ENCODE assay signal across 16 cellular contexts in the genomic region with DNA sequence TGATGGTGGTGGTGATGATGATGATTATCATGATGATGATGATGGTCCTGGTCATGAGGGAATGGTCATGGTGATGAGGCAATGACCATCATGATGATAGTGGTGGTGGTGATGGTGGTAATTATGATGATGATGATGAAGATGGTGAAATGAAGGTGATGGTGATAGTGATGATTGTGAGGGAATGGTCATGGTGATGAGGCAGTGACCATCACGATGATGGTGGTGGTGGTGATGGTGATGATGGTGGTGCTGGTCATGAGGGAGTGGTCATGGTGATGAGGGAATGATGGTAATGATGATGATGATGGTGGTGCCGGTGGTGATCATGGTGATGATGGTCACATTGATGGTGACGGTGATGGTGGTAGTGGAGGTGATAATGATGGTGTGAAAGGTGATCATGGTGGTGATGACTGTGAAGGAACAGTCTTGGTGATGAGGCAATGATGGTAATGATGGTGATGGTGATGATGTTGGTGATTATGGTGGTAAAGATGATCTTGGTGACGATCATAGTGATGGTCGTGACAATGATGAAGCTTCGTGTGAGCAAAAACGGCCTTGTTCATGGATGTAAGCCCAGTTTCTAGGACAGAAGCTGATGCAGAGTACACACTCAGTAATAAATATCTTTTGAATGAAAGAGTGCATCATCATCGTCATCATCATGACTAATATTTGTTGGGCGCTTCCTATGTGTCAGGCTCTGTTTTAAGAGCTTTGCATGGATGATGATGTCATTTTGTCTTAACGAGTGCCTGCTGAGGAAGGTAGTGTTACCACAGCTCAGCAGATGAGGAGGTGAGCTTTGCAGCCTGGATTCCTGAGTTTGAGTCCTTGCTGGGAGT. TPM values are rescaled to one million over a fixed set of nuclear protein-coding genes. Genes with fewer than 3 reads are reported as not detected.
DNase-seq lines count a peak whose midpoint lies in the region; ATAC-seq, FAIRE-seq and TF ChIP-seq lines count a peak whose summit lies in the region.
"Had no signal": no experiment of that assay in that cellular context is flagged by ENCODE, and none has a peak within 500 bp of the region (broad histone marks: within the 10 kb centered on the region; RNA-seq: fewer than 3 reads in every experiment).

No MANE protein-coding gene starts in this region.

- intact Hi-C loops in A673 (cut with micrococcal nuclease; ENCODE audit: unreplicated experiment) = no loop called here

- POLR2A ChIA-PET in A673 (lab: Charles Lee; ENCODE audit: low non-redundant PET) = no interaction called here

- H3K36me3 ChIP-seq in A673 (ENCODE audit: insufficient read depth, low read length, poor library complexity, severe bottlenecking) = no peaks in the 10 kb centered on the region
- H3K36me3 ChIP-seq: ovary had no signal

- H3K4me1 ChIP-seq in A673 (ENCODE audit: insufficient read depth, low read length, poor library complexity, severe bottlenecking) = no peaks in the 10 kb centered on the region

- no TSS peak for BruUV-seq in A673 (replicated peaks; lab: Mats Ljungman, UMichigan)

- peak; percentile 66 for FAIRE-seq in GM12892 (lab: Jason Lieb, UNC)

- ATAC-seq in GM19452 (IDR thresholded peaks at IDR 0.05; ENCODE audit: unreplicated experiment) = no peak

- H3K27me3 ChIP-seq in A673 (replicated peaks; ENCODE audit: insufficient read depth, low read depth, low read length, poor library complexity) = no peaks in the 10 kb centered on the region
- H3K27me3 ChIP-seq: ovary had no signal

- no peaks in the 10 kb centered on the region for H3K9me3 Mint-ChIP-seq in nephron progenitor cell
- H3K9me3 Mint-ChIP-seq: CD4-positive, alpha-beta T cell had no signal

- peaks cover 25% of the 10 kb centered on the region for H3K27me3 Mint-ChIP-seq in nephron progenitor cell (ENCODE audit: low read depth, poor library complexity)
- H3K27me3 Mint-ChIP-seq: CD4-positive, alpha-beta T cell had no signal

- DNase-seq in A673 (ENCODE audit: low spot score) (peak; percentile 27), GM12892 (ENCODE audit: insufficient read length) (no peak), RKO (ENCODE audit: low spot score) (peak; percentile 96), fibroblast of mammary gland (ENCODE audit: low read depth) (peak; percentile 97), nephron progenitor cell (no peak), SW 1271 (lab: John Stamatoyannopoulos, UW) (no peak), C1 segment of cervical spinal cord (lab: John Stamatoyannopoulos, UW) (no peak)
- DNase-seq: activated T-cell treated with anti-CD3 and anti-CD28 coated beads, Interleukin-2, amount 50 U/mL, for 48 hours; CD4-positive, alpha-beta T cell; central memory CD4-positive, alpha-beta T cell; NCI-H1436 treated with DMSO at 0.1 percent for 48 hours; ovary had no signal

- H3K4me3 Mint-ChIP-seq in nephron progenitor cell = no peak overlapping the region
- H3K4me3 Mint-ChIP-seq: CD4-positive, alpha-beta T cell had no signal

- peaks cover 23% of the 10 kb centered on the region for H3K4me1 Mint-ChIP-seq in nephron progenitor cell

- no peaks in the 10 kb centered on the region for H3K9me3 ChIP-seq in A673 (ENCODE audit: low read depth, low read length, poor library complexity, severe bottlenecking)
- H3K9me3 ChIP-seq: ovary had no signal

- no peak for TF ChIP-seq POLR2A in GM12892 (IDR thresholded peaks at IDR 0.05; ENCODE audit: low read depth, low read length)

- TF ChIP-seq CTCF in A673 (conservative IDR thresholded peaks at IDR 0.05; ENCODE audit: low read depth, low read length) (no peak), fibroblast of mammary gland (conservative IDR thresholded peaks at IDR 0.05; ENCODE audit: control insufficient read depth, insufficient read depth, low read depth, low read length) (no peak), nephron progenitor cell (IDR thresholded peaks at IDR 0.05) (no peak)

- no peak overlapping the region for H3K27ac ChIP-seq in A673 (ENCODE audit: low read depth, low read length, poor library complexity, severe bottlenecking)
- H3K27ac ChIP-seq: HL-60, ovary had no signal

- H3K4me3 ChIP-seq in A673 (ENCODE audit: low read depth, low read length, poor library complexity, severe bottlenecking) (no peak overlapping the region), fibroblast of mammary gland (ENCODE audit: control insufficient read depth, low read depth, low read length) (no peak overlapping the region)
- H3K4me3 ChIP-seq: lung, ovary had no signal

- CTCF ChIA-PET in A673 (lab: Charles Lee) = interaction anchor here (0.6 kb wide), 1 partner anchor 839 kb away, joined by 3 read pairs; no protein-coding TSS in a partner anchor

- no peak overlapping the region for H3K27ac Mint-ChIP-seq in nephron progenitor cell
- H3K27ac Mint-ChIP-seq: CD4-positive, alpha-beta T cell had no signal

- H3K36me3 Mint-ChIP-seq in nephron progenitor cell (ENCODE audit: low read depth) = peaks cover 4% of the 10 kb centered on the region

RNA-seq across cellular contexts. Expression of gene SBK2, which starts 17.2 kb away (rescaled TPM):
- total RNA-seq in A673 (2021) = not detected in 2 replicates
- not detected for polyA plus RNA-seq in GM12892 (2012; ENCODE audit: missing spikeins)
- total RNA-seq: CD4-positive, alpha-beta T cell; temporal lobe had no signal
- polyA plus RNA-seq: lung, ovary had no signal

RNA-seq across cellular contexts. Expression of gene SBK3, which starts 25.7 kb away (rescaled TPM):
- total RNA-seq in A673 (2021) = not detected in 2 replicates
- polyA plus RNA-seq in GM12892 (2012; ENCODE audit: missing spikeins) = not detected
- total RNA-seq: CD4-positive, alpha-beta T cell; temporal lobe had no signal
- polyA plus RNA-seq: ovary had no signal

RNA-seq across cellular contexts. Expression of gene SSC5D, which starts 31.4 kb away (rescaled TPM):
- 1.4 and 2.2 TPM in 2 replicates for total RNA-seq in A673 (2021)
- polyA plus RNA-seq in GM12892 (2012; ENCODE audit: missing spikeins) = 0.08 TPM

RNA-seq across cellular contexts. Expression of gene NAT14, which starts 34.7 kb away (rescaled TPM):
- total RNA-seq in A673 (2021) = 55.1 and 66.0 TPM in 2 replicates
- polyA plus RNA-seq in GM12892 (2012; ENCODE audit: missing spikeins) = 12.0 TPM

RNA-seq across cellular contexts. Expression of gene ZNF628, which starts 43.3 kb away (rescaled TPM):
- total RNA-seq in A673 (2021) = 11.9 and 16.7 TPM in 2 replicates
- polyA plus RNA-seq in GM12892 (2012; ENCODE audit: missing spikeins) = 0.13 TPM

Comparison
In these comparisons a context has a peak if more than half of its experiments do, and no peak if none do; other contexts are left out.
1. DNase-seq: peak in A673 (single experiment), RKO (single experiment) and fibroblast of mammary gland (single experiment); none in GM12892 (single experiment), nephron progenitor cell (single experiment), SW 1271 (0 of 2) and C1 segment of cervical spinal cord (0 of 14).